Comparison of ENCODE assay signal across 8 cellular contexts in genomic region chr14:76386922-76387782, GRCh38. TPM values are rescaled to one million over a fixed set of nuclear protein-coding genes. Genes with fewer than 3 reads are reported as not detected.
DNase-seq lines count a peak whose midpoint lies in the region; ATAC-seq and TF ChIP-seq lines count a peak whose summit lies in the region.

No MANE protein-coding gene starts in this region.

- H3K4me1 ChIP-seq in NT2/D1 (ENCODE audit: insufficient read depth, insufficient read length) (peaks cover 7% of the 10 kb centered on the region), esophagus squamous epithelium (no peaks in the 10 kb centered on the region)

- H3K36me3 Mint-ChIP-seq in naive thymus-derived CD8-positive, alpha-beta T cell, result no peaks in the 10 kb centered on the region
- no peaks in the 10 kb centered on the region for H3K36me3 Mint-ChIP-seq in stimulated activated effector memory CD8-positive, alpha-beta T cell treated with anti-CD3 and anti-CD28 coated beads, Interleukin-12 subunit alpha, Interleukin-12 subunit beta, amount 100 ng/mL, for 72 hours

- H3K9me3 ChIP-seq in NT2/D1 (ENCODE audit: insufficient read depth, low read length), result no peaks in the 10 kb centered on the region
- no peaks in the 10 kb centered on the region for H3K9me3 ChIP-seq in esophagus squamous epithelium

- no peak overlapping the region for H3K27ac Mint-ChIP-seq in naive thymus-derived CD8-positive, alpha-beta T cell
- no peak overlapping the region for H3K27ac Mint-ChIP-seq in stimulated activated effector memory CD8-positive, alpha-beta T cell treated with anti-CD3 and anti-CD28 coated beads, Interleukin-12 subunit alpha, Interleukin-12 subunit beta, amount 100 ng/mL, for 72 hours

- H3K27ac ChIP-seq in HL-60 (replicated peaks) (no peak overlapping the region), esophagus squamous epithelium (no peak overlapping the region)

- peak; percentile 47 to 70 for ATAC-seq in naive thymus-derived CD8-positive, alpha-beta T cell
- peak; percentile 79 for ATAC-seq in stimulated activated effector memory CD8-positive, alpha-beta T cell treated with anti-CD3 and anti-CD28 coated beads, Interleukin-12 subunit alpha, Interleukin-12 subunit beta, amount 100 ng/mL, for 72 hours
- ATAC-seq in HG03159 (IDR thresholded peaks at IDR 0.05; ENCODE audit: unreplicated experiment), result no peak

- TF ChIP-seq POLR2A in esophagus squamous epithelium (IDR thresholded peaks at IDR 0.05), result no peak

- H3K4me3 ChIP-seq in GM06990 (replicated peaks; ENCODE audit: low read depth, low read length) (no peak overlapping the region), HL-60 (replicated peaks; ENCODE audit: insufficient read depth, low read length) (no peak overlapping the region), NT2/D1 (ENCODE audit: insufficient read length, low read depth) (no peak overlapping the region), esophagus squamous epithelium (no peak overlapping the region)

- POLR2A ChIA-PET in naive thymus-derived CD8-positive, alpha-beta T cell (lab: Charles Lee), result no interaction called here

- H3K36me3 ChIP-seq in GM06990 (ENCODE audit: control insufficient read depth, insufficient read depth, low read length), result no peaks in the 10 kb centered on the region
- H3K36me3 ChIP-seq in NT2/D1 (ENCODE audit: insufficient read depth, insufficient read length, low read length), result no peaks in the 10 kb centered on the region
- H3K36me3 ChIP-seq in esophagus squamous epithelium, result no peaks in the 10 kb centered on the region

- H3K9ac ChIP-seq in NT2/D1 (ENCODE audit: insufficient read length, low read depth), result peak overlapping the region; percentile 56

- H3K4me1 Mint-ChIP-seq in naive thymus-derived CD8-positive, alpha-beta T cell, result peaks cover 0 to 3% (median 0%) of the 10 kb centered on the region in 4 donors
- no peaks in the 10 kb centered on the region for H3K4me1 Mint-ChIP-seq in stimulated activated effector memory CD8-positive, alpha-beta T cell treated with anti-CD3 and anti-CD28 coated beads, Interleukin-12 subunit alpha, Interleukin-12 subunit beta, amount 100 ng/mL, for 72 hours

- no peak overlapping the region for H3K4me3 Mint-ChIP-seq in naive thymus-derived CD8-positive, alpha-beta T cell
- no peak overlapping the region for H3K4me3 Mint-ChIP-seq in stimulated activated effector memory CD8-positive, alpha-beta T cell treated with anti-CD3 and anti-CD28 coated beads, Interleukin-12 subunit alpha, Interleukin-12 subunit beta, amount 100 ng/mL, for 72 hours

- intact Hi-C loops in esophagus squamous epithelium (cut with DNase I), result loop anchor here (10.0 kb wide), 1 partner anchor 332 kb away; no protein-coding TSS in a partner anchor

- H3K27me3 ChIP-seq in GM06990 (replicated peaks; ENCODE audit: control insufficient read depth, insufficient read depth, low read length) (no peaks in the 10 kb centered on the region), HL-60 (ENCODE audit: insufficient read depth, poor library complexity, severe bottlenecking) (no peaks in the 10 kb centered on the region), NT2/D1 (ENCODE audit: insufficient read depth, insufficient read length) (no peaks in the 10 kb centered on the region), esophagus squamous epithelium (peaks cover 0 to 74% (median 1%) of the 10 kb centered on the region in 4 donors)

- WGBS in esophagus squamous epithelium, 2 donors, result 4 to 10% methylated on average over 6 to 10 of the region's 11 CpGs

- H3K9me3 Mint-ChIP-seq in naive thymus-derived CD8-positive, alpha-beta T cell, result no peaks in the 10 kb centered on the region
- H3K9me3 Mint-ChIP-seq in stimulated activated effector memory CD8-positive, alpha-beta T cell treated with anti-CD3 and anti-CD28 coated beads, Interleukin-12 subunit alpha, Interleukin-12 subunit beta, amount 100 ng/mL, for 72 hours, result no peaks in the 10 kb centered on the region

- H3K27me3 Mint-ChIP-seq in naive thymus-derived CD8-positive, alpha-beta T cell, result peaks cover 26 to 75% (median 43%) of the 10 kb centered on the region in 5 donors

- TF ChIP-seq CTCF in GM06990 (IDR thresholded peaks at IDR 0.05; ENCODE audit: insufficient read depth, low read length, poor library complexity, severe bottlenecking) (peak; percentile 99), HL-60 (IDR thresholded peaks at IDR 0.05; ENCODE audit: insufficient read depth, low read length) (peak; percentile 86), esophagus squamous epithelium (IDR thresholded peaks at IDR 0.05) (peak in 5 of 6 experiments; percentile 61 to 93 (median 83))

- peak; percentile 25 for DNase-seq in GM06990 (ENCODE audit: extremely low read depth, insufficient read length)
- DNase-seq in HL-60 (ENCODE audit: low read depth in 1 of 2, low spot score in 1 of 2), result peak in 1 of 2 experiments; percentile 38
- peak; percentile 42 for DNase-seq in NT2/D1 (ENCODE audit: low read depth, low spot score)
- DNase-seq in activated T-cell treated with anti-CD3 and anti-CD28 coated beads for 1 hour (ENCODE audit: low read depth), result peak; percentile 41
- no peak for DNase-seq in esophagus squamous epithelium (lab: John Stamatoyannopoulos, UW)
- DNase-seq in naive thymus-derived CD8-positive, alpha-beta T cell, result peak in 9 of 10 donors; percentile 19 to 53 (median 39)
- DNase-seq in stimulated activated effector memory CD8-positive, alpha-beta T cell treated with anti-CD3 and anti-CD28 coated beads, Interleukin-12 subunit alpha, Interleukin-12 subunit beta, amount 100 ng/mL, for 72 hours (ENCODE audit: low spot score in 2 of 2), result peak; percentile 58 to 86

RNA-seq across cellular contexts. Expression of gene ESRRB, which starts 11.2 kb away (rescaled TPM):
- total RNA-seq in esophagus squamous epithelium, result not detected
- under 1 TPM in 1 of 2 experiments, not detected in 1; 0.23 TPM for total RNA-seq in naive thymus-derived CD8-positive, alpha-beta T cell
- not detected for polyA plus RNA-seq in naive thymus-derived CD8-positive, alpha-beta T cell
